ENCODE assay signal across 27 cellular contexts in the genomic region with DNA sequence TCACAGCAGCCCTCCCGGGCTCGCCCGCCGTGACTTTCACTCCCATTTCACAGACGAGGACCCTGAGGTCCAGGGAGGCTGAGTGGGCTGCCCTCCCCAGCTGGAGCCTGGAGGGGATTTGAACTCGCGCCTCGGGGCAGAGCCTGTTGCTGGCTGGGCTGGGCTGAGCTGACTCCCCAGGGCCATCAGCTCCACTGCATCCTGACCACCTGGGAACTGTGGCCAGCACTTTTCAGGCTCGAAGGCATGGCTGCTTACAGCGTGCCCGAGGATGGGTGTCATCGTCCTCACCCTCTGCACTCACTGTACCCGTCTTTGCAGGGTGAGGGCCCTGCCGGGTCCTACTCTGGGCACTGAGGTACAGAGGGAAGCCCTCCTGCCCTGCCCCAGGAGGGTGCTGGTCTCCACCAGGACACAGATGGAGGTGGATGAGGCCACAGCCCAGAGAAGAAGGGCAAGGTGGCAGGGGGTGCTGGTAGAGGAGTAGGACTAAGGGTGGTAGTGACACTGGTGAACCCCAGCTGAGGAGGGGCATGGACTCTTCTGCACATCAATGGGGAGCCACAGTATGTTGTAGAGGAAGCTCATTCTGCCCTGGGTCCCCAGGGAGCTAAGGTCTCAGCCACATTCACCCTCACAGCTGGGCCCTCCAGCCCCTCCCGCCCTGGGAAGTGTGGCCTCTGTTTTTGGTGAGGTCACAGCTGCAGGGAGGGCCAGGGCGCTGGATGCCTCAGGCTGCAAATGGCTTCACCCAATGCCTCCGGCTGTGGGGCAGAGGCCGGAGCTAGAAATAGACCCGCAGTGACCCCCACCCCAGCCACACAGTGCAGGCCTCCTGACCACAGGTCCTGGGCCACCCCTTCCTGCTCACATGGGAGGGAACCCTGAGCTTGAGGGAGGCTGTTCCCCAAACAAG.
DNase-seq lines count a peak whose midpoint lies in the region; ATAC-seq, FAIRE-seq and TF ChIP-seq lines count a peak whose summit lies in the region.
"Had no signal": no experiment of that assay in that cellular context is flagged by ENCODE, and none has a peak within 500 bp of the region (broad histone marks: within the 10 kb centered on the region; RNA-seq: fewer than 3 reads in every experiment).

No MANE protein-coding gene starts in this region.

- H3K9me3 ChIP-seq in right atrium auricular region (no peaks in the 10 kb centered on the region), right cardiac atrium (ENCODE audit: control insufficient read depth, low read length) (no peaks in the 10 kb centered on the region), K562 (replicated peaks; ENCODE audit: control insufficient read depth, insufficient read depth, low read depth, low read length) (no peaks in the 10 kb centered on the region)
- H3K9me3 ChIP-seq: colonic mucosa had no signal

- H3K4me1 ChIP-seq in right atrium auricular region (no peaks in the 10 kb centered on the region), right cardiac atrium (ENCODE audit: control insufficient read depth, insufficient read depth, low read length) (no peaks in the 10 kb centered on the region), K562 (replicated peaks in 1 of 2; ENCODE audit: control insufficient read depth in 2 of 2, insufficient read depth in 2 of 2, low read length in 2 of 2) (peaks cover 29 to 30% of the 10 kb centered on the region in 2 experiments; a peak in 4 of 5 replicates)
- H3K4me1 ChIP-seq: colonic mucosa had no signal

- H3K79me2 ChIP-seq in K562 (ENCODE audit: control insufficient read depth, insufficient read depth, low read length) = no peaks in the 10 kb centered on the region

- no peak overlapping the region for H3K4me3 Mint-ChIP-seq in osteocyte (ENCODE audit: unreplicated experiment)
- H3K4me3 Mint-ChIP-seq: activated CD8-positive, alpha-beta T cell treated with anti-CD3 and anti-CD28 coated beads for 36 hours; activated naive CD8-positive, alpha-beta T cell; B cell; CD8-positive, alpha-beta memory T cell; naive B cell had no signal

- TF ChIP-seq CTCF in right atrium auricular region (IDR thresholded peaks at IDR 0.05) = no peak
- TF ChIP-seq CTCF in K562 (IDR thresholded peaks at IDR 0.05 in 2 of 3, conservative IDR thresholded peaks at IDR 0.05 in 1 of 3; ENCODE audit: insufficient read depth in 2 of 3, low read depth in 1 of 3, low read length in 3 of 3) = no peak
- no peak for TF ChIP-seq CTCF in osteocyte (IDR thresholded peaks at IDR 0.05)

- H3K4me3 ChIP-seq in right atrium auricular region = no peak overlapping the region
- no peak overlapping the region for H3K4me3 ChIP-seq in right cardiac atrium (ENCODE audit: low read length)
- H3K4me3 ChIP-seq in K562 = no peak overlapping the region
- H3K4me3 ChIP-seq: colonic mucosa had no signal

- H4K20me1 ChIP-seq in K562 (replicated peaks; ENCODE audit: control insufficient read depth, insufficient read depth, low read length) = no peaks in the 10 kb centered on the region

- TF ChIP-seq POLR2A in K562 (conservative IDR thresholded peaks at IDR 0.05) = no peak

- no peak for FAIRE-seq in K562 (lab: Jason Lieb, UNC)
- FAIRE-seq: islet of Langerhans had no signal

- no peaks in the 10 kb centered on the region for H3K9me1 ChIP-seq in K562 (ENCODE audit: control insufficient read depth, insufficient read depth, low read length)

- H3K27me3 Mint-ChIP-seq in osteocyte (ENCODE audit: unreplicated experiment) = no peaks in the 10 kb centered on the region

- intact Hi-C loops in right cardiac atrium (cut with DNase I) = loop anchor here in 2 of 4 donors (2.0 to 5.0 kb wide), 2 partner anchors 277 kb away; no protein-coding TSS in a partner anchor
- intact Hi-C loops in K562 (cut with micrococcal nuclease) = loop anchor here (2.0 to 5.0 kb wide), 2 partner anchors 107 to 277 kb away; no protein-coding TSS in a partner anchor

- no peaks in the 10 kb centered on the region for H3K27me3 ChIP-seq in right atrium auricular region
- no peaks in the 10 kb centered on the region for H3K27me3 ChIP-seq in right cardiac atrium (ENCODE audit: control insufficient read depth, insufficient read depth)
- H3K27me3 ChIP-seq in K562 (ENCODE audit: control insufficient read depth in 2 of 2, insufficient read depth in 2 of 2, low read length in 2 of 2) = no peaks in the 10 kb centered on the region
- H3K27me3 ChIP-seq: colonic mucosa had no signal

- H3K27ac Mint-ChIP-seq in osteocyte (ENCODE audit: unreplicated experiment) = no peak overlapping the region
- H3K27ac Mint-ChIP-seq: activated CD8-positive, alpha-beta T cell treated with anti-CD3 and anti-CD28 coated beads for 36 hours; activated naive CD8-positive, alpha-beta T cell; B cell; CD8-positive, alpha-beta memory T cell; naive B cell had no signal

- no peak for TF ChIP-seq RAD21 in K562 (CRISPR knock-in tag; conservative IDR thresholded peaks at IDR 0.05 in 1 of 2, IDR thresholded peaks at IDR 0.05 in 1 of 2)

- no peaks in the 10 kb centered on the region for H3K36me3 Mint-ChIP-seq in osteocyte (ENCODE audit: unreplicated experiment)
- H3K36me3 Mint-ChIP-seq: activated naive CD8-positive, alpha-beta T cell; CD8-positive, alpha-beta memory T cell; naive B cell had no signal

- in situ Hi-C loops in K562 (cut with MboI) = no loop called here

- peaks cover 12% of the 10 kb centered on the region for H3K4me1 Mint-ChIP-seq in osteocyte (ENCODE audit: unreplicated experiment)
- H3K4me1 Mint-ChIP-seq: B cell; CD8-positive, alpha-beta memory T cell had no signal

- CTCF ChIA-PET in K562 (lab: Yijun Ruan, JAX; ENCODE audit: low intra/inter-chr PET ratio) = no interaction called here

- ATAC-seq in right cardiac atrium (no peak), K562 (0 out of 3 replicates have a peak, but pooled peaks have one; percentile 8), GM18861 (IDR thresholded peaks at IDR 0.05; ENCODE audit: unreplicated experiment) (no peak)
- ATAC-seq: activated CD8-positive, alpha-beta T cell treated with anti-CD3 and anti-CD28 coated beads for 36 hours had no signal

- no peak overlapping the region for H2AFZ ChIP-seq in K562 (ENCODE audit: low read depth, low read length)

- TF ChIP-seq EP300 in K562 (IDR thresholded peaks at IDR 0.05; ENCODE audit: low read length) = no peak

- H3K9me3 Mint-ChIP-seq in osteocyte (ENCODE audit: unreplicated experiment) = no peaks in the 10 kb centered on the region

- DNase-seq in right atrium auricular region (ENCODE audit: low spot score) (peak; percentile 51), right cardiac atrium (no peak), K562 (ENCODE audit: extremely low read depth in 1 of 4, low spot score in 3 of 4) (no peak), osteocyte (ENCODE audit: extremely low spot score, unreplicated experiment) (peak; percentile 82), NCI-H2196 (lab: John Stamatoyannopoulos, UW; ENCODE audit: unreplicated experiment) (no peak), NK-92 (lab: John Stamatoyannopoulos, UW; ENCODE audit: unreplicated experiment) (no peak)
- DNase-seq: ACHN; activated CD4-positive, alpha-beta T cell treated with anti-CD3 and anti-CD28 coated beads for 1 hour; activated CD8-positive, alpha-beta T cell treated with anti-CD3 and anti-CD28 coated beads for 36 hours; CD8-positive, alpha-beta memory T cell; colonic mucosa; effector memory CD4-positive, alpha-beta T cell; midbrain; MM.1S; naive B cell; NCI-H1417 treated with DMSO at 0.1 percent for 48 hours; NCI-H2081 treated with DMSO at 0.1 percent for 48 hours; NCI-H226; NCI-H526 treated with DMSO at 0.1 percent for 48 hours; SHP77 treated with DMSO at 0.1 percent for 48 hours; stimulated activated naive CD4-positive, alpha-beta T cell; T-helper 2 cell had no signal

- peak overlapping the region in 1 of 2 experiments; percentile 15; a peak in 1 of 4 replicates for H3K9ac ChIP-seq in K562 (ENCODE audit: insufficient read depth in 1 of 2, low read depth in 2 of 2, low read length in 2 of 2)
- H3K9ac ChIP-seq: KMS-11 had no signal

- POLR2A ChIA-PET in K562 (lab: Yijun Ruan, JAX) = interaction anchor here (0.7 kb wide), 1 partner anchor 15 kb away, joined by 3 read pairs; no protein-coding TSS in a partner anchor

- no peak overlapping the region for H3K4me2 ChIP-seq in K562 (ENCODE audit: insufficient read depth, low read length)
- H3K4me2 ChIP-seq: KMS-11 had no signal

- WGBS in right cardiac atrium = 77% methylated on average over 14 of the region's 19 CpGs
- WGBS in K562 (ENCODE audit: insufficient coverage, low coverage, missing lambda C conversion rate) = 83% methylated on average over 9 of the region's 19 CpGs

- no TSS peak for BruUV-seq in K562 (replicated peaks; lab: Mats Ljungman, UMichigan)

- H3K36me3 ChIP-seq in right atrium auricular region (no peaks in the 10 kb centered on the region), K562 (ENCODE audit: control insufficient read depth, insufficient read depth, low read length) (no peaks in the 10 kb centered on the region)
- H3K36me3 ChIP-seq: colonic mucosa had no signal

- H3K27ac ChIP-seq in right atrium auricular region (no peak overlapping the region), right cardiac atrium (ENCODE audit: low read length) (no peak overlapping the region), K562 (ENCODE audit: extremely low read depth, low read depth, low read length) (no peak overlapping the region)
- H3K27ac ChIP-seq: colonic mucosa, KMS-11 had no signal

TF ChIP-seq in K562, 482 proteins besides CTCF, POLR2A, EP300 and RAD21:
- TF ChIP-seq, protein P1, sequence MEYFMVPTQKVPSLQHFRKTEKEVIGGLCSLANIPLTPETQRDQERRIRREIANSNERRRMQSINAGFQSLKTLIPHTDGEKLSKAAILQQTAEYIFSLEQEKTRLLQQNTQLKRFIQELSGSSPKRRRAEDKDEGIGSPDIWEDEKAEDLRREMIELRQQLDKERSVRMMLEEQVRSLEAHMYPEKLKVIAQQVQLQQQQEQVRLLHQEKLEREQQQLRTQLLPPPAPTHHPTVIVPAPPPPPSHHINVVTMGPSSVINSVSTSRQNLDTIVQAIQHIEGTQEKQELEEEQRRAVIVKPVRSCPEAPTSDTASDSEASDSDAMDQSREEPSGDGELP (CRISPR knock-in tag; IDR thresholded peaks at IDR 0.05; ENCODE audit: borderline replicate concordance) = peak; percentile 52; the same call in 1 of the 2 replicates
- TF ChIP-seq BCL6 (CRISPR knock-in tag; IDR thresholded peaks at IDR 0.05) = no peak
- peak; percentile 21 for TF ChIP-seq RBM25 (IDR thresholded peaks at IDR 0.05; ENCODE audit: low read depth, low read length, severe bottlenecking)
- no peak for TF ChIP-seq ETS2 (tag; IDR thresholded peaks at IDR 0.05; ENCODE audit: borderline replicate concordance, poor library complexity, severe bottlenecking)

Comparison
In these comparisons a context has a peak if more than half of its experiments do, and no peak if none do; other contexts are left out.
1. DNase-seq: peak in right atrium auricular region (single experiment) and osteocyte (single experiment); none in right cardiac atrium (0 of 3), K562 (0 of 4), NCI-H2196 (single experiment) and NK-92 (single experiment).